ENCODE assay signal across 26 cellular contexts in genomic region chr16:17504050-17504449, GRCh38. TPM values are rescaled to one million over a fixed set of nuclear protein-coding genes. Genes with fewer than 3 reads are reported as not detected.
DNase-seq lines count a peak whose midpoint lies in the region; ATAC-seq, FAIRE-seq and TF ChIP-seq lines count a peak whose summit lies in the region.
"Had no signal": no experiment of that assay in that cellular context is flagged by ENCODE, and none has a peak within 500 bp of the region (broad histone marks: within the 10 kb centered on the region; RNA-seq: fewer than 3 reads in every experiment).

No MANE protein-coding gene starts in this region.

- H3K9me3 ChIP-seq in HepG2 (ENCODE audit: low read length) (peaks cover 14% of the 10 kb centered on the region; the same call in 1 of the 2 replicates), right lobe of liver (no peaks in the 10 kb centered on the region), H1 (ENCODE audit: insufficient read depth in 2 of 2, low read depth in 1 of 2, low read length in 1 of 2) (peaks cover 9 to 13% of the 10 kb centered on the region in 2 experiments)
- H3K9me3 ChIP-seq: BE2C had no signal

- in situ Hi-C loops in HepG2 (cut with HindIII; ENCODE audit: extremely low pct_ligation_motif_present, low pct_unique_long_range_greater_than_20kb), result no loop called here

- H3K27me3 ChIP-seq in HepG2 (ENCODE audit: control insufficient read depth in 1 of 2, insufficient read depth in 2 of 2, low read length in 2 of 2), result peaks cover 0 to 4% of the 10 kb centered on the region in 2 experiments; a peak in 1 of 5 replicates
- no peaks in the 10 kb centered on the region for H3K27me3 ChIP-seq in right lobe of liver
- no peaks in the 10 kb centered on the region for H3K27me3 ChIP-seq in H1 (replicated peaks in 1 of 4; ENCODE audit: control insufficient read depth in 3 of 4, extremely low read depth in 1 of 4, insufficient read depth in 3 of 4, low read length in 3 of 4)
- H3K27me3 ChIP-seq: BE2C, BLaER1 had no signal

- no peak overlapping the region for H2BK12ac ChIP-seq in H1 (ENCODE audit: low read depth, low read length)

- H3K9ac ChIP-seq in HepG2 (ENCODE audit: insufficient read depth, low read depth, low read length) (no peak overlapping the region), H1 (replicated peaks in 1 of 4; ENCODE audit: extremely low read depth in 1 of 4, low read depth in 3 of 4, low read length in 3 of 4) (no peak overlapping the region)
- H3K9ac ChIP-seq: BLaER1 had no signal

- no peak overlapping the region for H4K8ac ChIP-seq in H1 (ENCODE audit: extremely low read depth, insufficient read depth, low read length)

- TF ChIP-seq CTCF in HepG2 (CRISPR knock-in tag; IDR thresholded peaks at IDR 0.05), result no peak
- no peak for TF ChIP-seq CTCF in right lobe of liver (IDR thresholded peaks at IDR 0.05)
- no peak for TF ChIP-seq CTCF in H1 (IDR thresholded peaks at IDR 0.05; ENCODE audit: control extremely low read depth in 1 of 3, insufficient read depth in 1 of 3, low read depth in 1 of 3, low read length in 3 of 3)

- FAIRE-seq in HepG2 (lab: Jason Lieb, UNC), result no peak
- no peak for FAIRE-seq in H1 (lab: Jason Lieb, UNC)
- FAIRE-seq: A204.1, GM12878, GM12892, GM18507 had no signal

- no peak overlapping the region for H2AFZ ChIP-seq in HepG2 (ENCODE audit: low read length)
- no peak overlapping the region for H2AFZ ChIP-seq in H1 (ENCODE audit: low read length)

- no peak overlapping the region for H3K4me3 ChIP-seq in HepG2 (replicated peaks in 1 of 3; ENCODE audit: insufficient read depth in 1 of 3, low read depth in 2 of 3, low read length in 3 of 3)
- no peak overlapping the region for H3K4me3 ChIP-seq in right lobe of liver
- H3K4me3 ChIP-seq in H1 (ENCODE audit: extremely low read depth in 1 of 4, insufficient read depth in 2 of 4, low read depth in 3 of 4, low read length in 4 of 4), result no peak overlapping the region
- H3K4me3 ChIP-seq: BLaER1, GM12878 had no signal

- no peak overlapping the region for H3K23ac ChIP-seq in H1 (ENCODE audit: insufficient read length)

- H4K20me1 ChIP-seq in HepG2 (ENCODE audit: insufficient read depth, low read length), result no peaks in the 10 kb centered on the region
- no peaks in the 10 kb centered on the region for H4K20me1 ChIP-seq in H1 (replicated peaks in 1 of 2; ENCODE audit: control insufficient read depth in 1 of 2, insufficient read depth in 2 of 2, low read length in 2 of 2)
- H4K20me1 ChIP-seq: BLaER1 had no signal

- H3K18ac ChIP-seq in H1 (ENCODE audit: extremely low read depth, low read length), result no peak overlapping the region

- TF ChIP-seq POLR2A in HepG2 (IDR thresholded peaks at IDR 0.05; ENCODE audit: insufficient read depth in 1 of 2, low read depth in 2 of 2, low read length in 2 of 2) (no peak), right lobe of liver (IDR thresholded peaks at IDR 0.05) (no peak), H1 (IDR thresholded peaks at IDR 0.05; ENCODE audit: control extremely low read depth in 1 of 2, low read depth in 2 of 2, low read length in 2 of 2) (no peak)

- no peak overlapping the region for H4K5ac ChIP-seq in H1 (ENCODE audit: insufficient read length, low read depth, low read length)

- H3K4ac ChIP-seq in H1 (replicated peaks; ENCODE audit: insufficient read length, low read depth, low read length), result peak overlapping the region; percentile 23

- no peak overlapping the region for H3K56ac ChIP-seq in H1 (replicated peaks; ENCODE audit: insufficient read length, low read depth, low read length)

- TF ChIP-seq EP300 in HepG2 (IDR thresholded peaks at IDR 0.05; ENCODE audit: low read depth in 2 of 2, low read length in 2 of 2) (no peak), HepG2 (CRISPR knock-in tag; IDR thresholded peaks at IDR 0.05; ENCODE audit: borderline replicate concordance) (no peak), H1 (IDR thresholded peaks at IDR 0.05; ENCODE audit: borderline replicate concordance in 1 of 2, low read depth in 2 of 2, low read length in 2 of 2) (no peak)

- H3K23me2 ChIP-seq in H1 (ENCODE audit: low read depth, low read length), result no peaks in the 10 kb centered on the region

- no peak overlapping the region for H3K4me2 ChIP-seq in HepG2 (ENCODE audit: low read depth, low read length)
- no peak overlapping the region for H3K4me2 ChIP-seq in H1 (ENCODE audit: insufficient read depth in 1 of 2, low read depth in 2 of 2, low read length in 2 of 2)
- H3K4me2 ChIP-seq: BLaER1 had no signal

- H2BK120ac ChIP-seq in H1 (replicated peaks; ENCODE audit: low read depth, low read length), result no peak overlapping the region

- H2AK5ac ChIP-seq in H1 (ENCODE audit: low read depth, low read length), result no peak overlapping the region

- no peak for DNase-seq in HepG2 (ENCODE audit: low spot score)
- DNase-seq in right lobe of liver, result no peak
- no peak for DNase-seq in H1 (ENCODE audit: low read depth in 1 of 2, low spot score in 2 of 2)
- DNase-seq in activated CD4-positive, alpha-beta T cell treated with anti-CD3 and anti-CD28 coated beads for 4 hours, result no peak
- no peak for DNase-seq in activated CD4-positive, CD25-positive, alpha-beta regulatory T cell (lab: John Stamatoyannopoulos, UW)
- DNase-seq: 8988T; ACHN; BE2C; C1 segment of cervical spinal cord; CD4-positive, alpha-beta memory T cell; CD4-positive, CD25-positive, alpha-beta regulatory T cell; CD8-positive, alpha-beta memory T cell; COR-L47; DMS 273 treated with DMSO at 0.1 percent for 48 hours; DMS153; DMS53; DMS79; DND-41; EL; GDM1 had no signal

- H3K79me2 ChIP-seq in HepG2 (ENCODE audit: insufficient read depth, low read length) (no peaks in the 10 kb centered on the region), H1 (ENCODE audit: control insufficient read depth in 1 of 2, insufficient read depth in 2 of 2, low read length in 2 of 2) (no peaks in the 10 kb centered on the region)

- H3K36me3 ChIP-seq in HepG2 (replicated peaks in 1 of 2; ENCODE audit: control insufficient read depth in 1 of 2, insufficient read depth in 2 of 2, low read length in 2 of 2) (no peaks in the 10 kb centered on the region), right lobe of liver (no peaks in the 10 kb centered on the region), H1 (ENCODE audit: control insufficient read depth in 2 of 4, insufficient read depth in 4 of 4, low read length in 3 of 4) (no peaks in the 10 kb centered on the region)
- H3K36me3 ChIP-seq: BE2C, BLaER1 had no signal

- H3K4me1 ChIP-seq in HepG2 (ENCODE audit: insufficient read depth, low read length) (no peaks in the 10 kb centered on the region), right lobe of liver (no peaks in the 10 kb centered on the region), H1 (replicated peaks in 1 of 4; ENCODE audit: control insufficient read depth in 3 of 4, insufficient read depth in 4 of 4, low read length in 3 of 4) (peaks cover 0 to 2% (median 0%) of the 10 kb centered on the region in 4 experiments; a peak in 2 of 7 replicates)
- H3K4me1 ChIP-seq: BE2C, BLaER1 had no signal

- 6% methylated on average over 2 of the region's 2 CpGs for WGBS in HepG2 (ENCODE audit: low lambda C conversion rate)
- whole genome bisulfite sequencing in right lobe of liver (ENCODE audit: insufficient coverage, low coverage, low lambda C conversion rate, missing lambda C conversion rate), result 34% methylated on average over 2 of the region's 2 CpGs
- WGBS in H1 (ENCODE audit: extremely low coverage in 1 of 2, insufficient coverage in 1 of 2, insufficient read length in 1 of 2, insufficient replicate concordance in 2 of 2, low coverage in 1 of 2, low lambda C conversion rate in 2 of 2, missing lambda C conversion rate in 1 of 2), 2 experiments, result 86% methylated on average over 2 of the region's 2 CpGs; no CpG with 5 or more reads in 1 of the 2 experiments

- no peak overlapping the region for H3K14ac ChIP-seq in H1 (ENCODE audit: insufficient read length)

- POLR2A ChIA-PET in HepG2 (lab: Yijun Ruan, JAX) (no interaction called here), H1 (lab: Charles Lee; ENCODE audit: partially characterized antibody) (no interaction called here)

- no peak overlapping the region for H3K27ac ChIP-seq in HepG2 (ENCODE audit: extremely low read length, insufficient read depth, low read length)
- H3K27ac ChIP-seq in right lobe of liver, result no peak overlapping the region
- no peak overlapping the region for H3K27ac ChIP-seq in H1 (ENCODE audit: low read depth, low read length)
- H3K27ac ChIP-seq: BLaER1 had no signal

- H2BK20ac ChIP-seq in H1 (ENCODE audit: low read length), result no peak overlapping the region

- H2BK15ac ChIP-seq in H1 (ENCODE audit: low read length), result no peak overlapping the region

- intact Hi-C loops in HepG2 (cut with micrococcal nuclease; ENCODE audit: unreplicated experiment), result no loop called here
- intact Hi-C loops in right lobe of liver (cut with DNase I), result no loop called here

- no peak overlapping the region for H4K91ac ChIP-seq in H1 (replicated peaks; ENCODE audit: insufficient read length, low read length)

- no peak for ATAC-seq in HepG2
- no peak for ATAC-seq in right lobe of liver
- ATAC-seq: GM12878 had no signal

- H2BK5ac ChIP-seq in H1 (ENCODE audit: low read depth, low read length), result no peak overlapping the region

- CTCF ChIA-PET in HepG2 (lab: Yijun Ruan, JAX; ENCODE audit: low intra/inter-chr PET ratio, low total read pairs), result no interaction called here
- CTCF ChIA-PET in H1 (lab: Charles Lee; ENCODE audit: partially characterized antibody), result interaction anchor here (0.9 to 1.5 kb wide), 2 partner anchors 23 to 53 kb away, joined by 3 to 4 read pairs; no protein-coding TSS in a partner anchor

- BruUV-seq in HepG2 (replicated peaks; lab: Mats Ljungman, UMichigan), result no TSS peak

- TF ChIP-seq RAD21 in HepG2 (CRISPR knock-in tag; IDR thresholded peaks at IDR 0.05), result no peak
- TF ChIP-seq RAD21 in H1 (IDR thresholded peaks at IDR 0.05 in 1 of 2, conservative IDR thresholded peaks at IDR 0.05 in 1 of 2; ENCODE audit: low read depth in 2 of 2, low read length in 2 of 2), result no peak

- no peaks in the 10 kb centered on the region for H3K79me1 ChIP-seq in H1 (ENCODE audit: low read depth, low read length)

RNA-seq across cellular contexts. Expression of gene XYLT1, which starts 33.3 kb away (rescaled TPM):
- total RNA-seq in HepG2 (2016; rRNA removed; fragmentation: Illumina TruSeq; extraction: Trizol) (not detected in 2 replicates), right lobe of liver (1 to 10 TPM in 2 of 6 experiments, under 1 TPM in 4; 0.48 to 2.0 (median 0.59) TPM)
- not detected in 2 replicates for total RNA-seq in HepG2 (2016; cell fraction: cytosol; rRNA removed; fragmentation: Illumina TruSeq; extraction: Trizol; ENCODE audit: low read depth)
- not detected in 2 replicates for total RNA-seq in HepG2 (2016; cell fraction: insoluble cytoplasmic fraction; rRNA removed; fragmentation: Illumina TruSeq; extraction: Trizol)
- total RNA-seq in HepG2 (2016; cell fraction: membrane; rRNA removed; fragmentation: Illumina TruSeq; extraction: Trizol), result not detected in 2 replicates
- total RNA-seq in HepG2 (2016; cell fraction: nucleus; rRNA removed; fragmentation: Illumina TruSeq; extraction: Trizol), result not detected in 2 replicates
- polyA plus RNA-seq in HepG2 (2011; rRNA removed) (not detected in 2 replicates), H1 (2011; rRNA removed) (6.6 and 8.5 TPM in 2 replicates)
- polyA plus RNA-seq in HepG2 (2011; cell fraction: cytosol; rRNA removed), result under 0.01 TPM in 1 of 2 replicates, not detected in the other
- 0.02 TPM in 2 replicates for polyA plus RNA-seq in HepG2 (2011; cell fraction: nucleus; rRNA removed)
- not detected in 2 replicates for polyA plus RNA-seq in HepG2 (2012)
- polyA plus RNA-seq in HepG2 (2016; cell fraction: cytosol; fragmentation: Illumina TruSeq; extraction: Trizol; ENCODE audit: low read depth), result not detected in 2 replicates
- not detected in 2 replicates for polyA plus RNA-seq in HepG2 (2016; cell fraction: insoluble cytoplasmic fraction; fragmentation: Illumina TruSeq; extraction: Trizol; ENCODE audit: low read depth)
- polyA plus RNA-seq in HepG2 (2016; cell fraction: membrane; fragmentation: Illumina TruSeq; extraction: Trizol; ENCODE audit: low read depth), result not detected in 2 replicates
- polyA plus RNA-seq in HepG2 (2016; cell fraction: nucleus; fragmentation: Illumina TruSeq; extraction: Trizol; ENCODE audit: insufficient read depth, low read depth), result not detected in 2 replicates
- polyA minus RNA-seq in HepG2 (2011; rRNA and poly(A)+ RNA removed; ENCODE audit: low replicate concordance), result 0.89 TPM in 1 of 2 replicates, not detected in the other
- polyA minus RNA-seq in HepG2 (2011; cell fraction: cytosol; rRNA and poly(A)+ RNA removed), result not detected in 2 replicates
- polyA minus RNA-seq in HepG2 (2011; cell fraction: nucleus; rRNA and poly(A)+ RNA removed), result not detected in 2 replicates
- total RNA-seq in H1 (2021; fragmentation: NEBNext Ultra II Directional; extraction: Animal tissue kit (Norgen Biotek cat#: 25700)), result 22.1 and 25.4 TPM in 2 replicates
- polyA plus RNA-seq in H1 (2011; cell fraction: cytosol; rRNA removed), result 7.4 TPM
- polyA plus RNA-seq in H1 (2011; cell fraction: nucleus; rRNA removed), result 22.6 TPM
- polyA plus RNA-seq in H1 (2012, experiment 1 of 2), result 7.1 to 10.2 TPM (median 9.6 TPM) in 4 replicates
- polyA plus RNA-seq in H1 (2012, experiment 2 of 2), result 3.5 TPM
- polyA plus RNA-seq in H1 (2013, experiment 1 of 2), result 10.9 TPM
- 11.8 TPM for polyA plus RNA-seq in H1 (2013, experiment 2 of 2)
- 40.6 and 63.3 TPM in 2 replicates for polyA minus RNA-seq in H1 (2011; rRNA and poly(A)+ RNA removed)
- polyA minus RNA-seq in H1 (2011; cell fraction: cytosol; rRNA and poly(A)+ RNA removed), result 26.4 TPM
- polyA minus RNA-seq in H1 (2011; cell fraction: nucleus; rRNA and poly(A)+ RNA removed), result 40.7 TPM
- total RNA-seq: G401 had no signal
